8 cellular contexts compared by ENCODE assay signal in genomic region chr2:25286025-25286400, GRCh38.
DNase-seq lines count a peak whose midpoint lies in the region; ATAC-seq and TF ChIP-seq lines count a peak whose summit lies in the region.

No MANE protein-coding gene starts in this region.

- H3K27me3 Mint-ChIP-seq in T-helper 2 cell treated with Interferon-gamma antibody and Interleukin-4, amounts not matched to agents 5 μg/mL and 100 μg/mL, for 36 hours (ENCODE audit: low read depth), result no peaks in the 10 kb centered on the region
- H3K27me3 Mint-ChIP-seq in central memory CD8-positive, alpha-beta T cell, result no peaks in the 10 kb centered on the region

- peaks cover 23% of the 10 kb centered on the region for H3K4me1 Mint-ChIP-seq in T-helper 2 cell treated with Interferon-gamma antibody and Interleukin-4, amounts not matched to agents 5 μg/mL and 100 μg/mL, for 36 hours (ENCODE audit: low read depth)
- H3K4me1 Mint-ChIP-seq in central memory CD8-positive, alpha-beta T cell, result peaks cover 17% of the 10 kb centered on the region

- H3K36me3 ChIP-seq in GM06990 (ENCODE audit: control insufficient read depth, insufficient read depth, low read length), result peaks cover 3% of the 10 kb centered on the region

- DNase-seq in GM06990 (ENCODE audit: extremely low read depth, insufficient read length), result peak; percentile 44
- peak; percentile 63 for DNase-seq in T-helper 2 cell treated with Interferon-gamma antibody and Interleukin-4, amounts not matched to agents 5 μg/mL and 100 μg/mL, for 36 hours (ENCODE audit: low spot score)
- peak in 1 of 2 donors; percentile 62 for DNase-seq in central memory CD8-positive, alpha-beta T cell (ENCODE audit: low spot score in 2 of 2)
- DNase-seq in stimulated activated CD4-positive, alpha-beta T cell treated with anti-CD3 and anti-CD28 coated beads, Interleukin-1b, Interleukin-23, amount 100 ng/mL, for 4 hours (ENCODE audit: low read depth in 2 of 2), result peak; percentile 36 to 45
- no peak for DNase-seq in HuH-7.5 (ENCODE audit: low spot score)
- DNase-seq in NCI-H187 (lab: John Stamatoyannopoulos, UW), result no peak

- TF ChIP-seq CTCF in GM06990 (IDR thresholded peaks at IDR 0.05; ENCODE audit: insufficient read depth, low read length, poor library complexity, severe bottlenecking), result no peak

- H3K27me3 ChIP-seq in GM06990 (replicated peaks; ENCODE audit: control insufficient read depth, insufficient read depth, low read length), result no peaks in the 10 kb centered on the region

- H3K36me3 Mint-ChIP-seq in T-helper 2 cell treated with Interferon-gamma antibody and Interleukin-4, amounts not matched to agents 5 μg/mL and 100 μg/mL, for 36 hours (ENCODE audit: low read depth), result peaks cover 31% of the 10 kb centered on the region
- H3K36me3 Mint-ChIP-seq in central memory CD8-positive, alpha-beta T cell (ENCODE audit: insufficient read depth), result peaks cover 6% of the 10 kb centered on the region

- H3K9me3 Mint-ChIP-seq in T-helper 2 cell treated with Interferon-gamma antibody and Interleukin-4, amounts not matched to agents 5 μg/mL and 100 μg/mL, for 36 hours, result no peaks in the 10 kb centered on the region
- H3K9me3 Mint-ChIP-seq in central memory CD8-positive, alpha-beta T cell, result no peaks in the 10 kb centered on the region

- peak overlapping the region; percentile 95 for H3K27ac Mint-ChIP-seq in T-helper 2 cell treated with Interferon-gamma antibody and Interleukin-4, amounts not matched to agents 5 μg/mL and 100 μg/mL, for 36 hours
- H3K27ac Mint-ChIP-seq in central memory CD8-positive, alpha-beta T cell (ENCODE audit: low read depth), result peak overlapping the region; percentile 72

- H3K4me3 Mint-ChIP-seq in T-helper 2 cell treated with Interferon-gamma antibody and Interleukin-4, amounts not matched to agents 5 μg/mL and 100 μg/mL, for 36 hours, result peak overlapping the region; percentile 53
- H3K4me3 Mint-ChIP-seq in central memory CD8-positive, alpha-beta T cell, result peak overlapping the region; percentile 57

- no peak overlapping the region for H3K4me3 ChIP-seq in GM06990 (replicated peaks; ENCODE audit: low read depth, low read length)

- ATAC-seq in HG02798 (IDR thresholded peaks at IDR 0.05; ENCODE audit: poor library complexity, unreplicated experiment) (peak; percentile 64), GM19328 (IDR thresholded peaks at IDR 0.05; ENCODE audit: unreplicated experiment) (no peak)
- ATAC-seq in central memory CD8-positive, alpha-beta T cell (replicated peaks; ENCODE audit: extremely low read depth, poor library complexity, severe bottlenecking), result peak; percentile 100

Comparison
In these comparisons a context has a peak if more than half of its experiments do, and no peak if none do; other contexts are left out.
1. DNase-seq: peak in GM06990 (single experiment), T-helper 2 cell treated with Interferon-gamma antibody and Interleukin-4, amounts not matched to agents 5 μg/mL and 100 μg/mL, for 36 hours (single experiment) and stimulated activated CD4-positive, alpha-beta T cell treated with anti-CD3 and anti-CD28 coated beads, Interleukin-1b, Interleukin-23, amount 100 ng/mL, for 4 hours (2 of 2); none in HuH-7.5 (single experiment) and NCI-H187 (0 of 2).